Comparison of ENCODE assay signal across 9 cellular contexts in the genomic region with DNA sequence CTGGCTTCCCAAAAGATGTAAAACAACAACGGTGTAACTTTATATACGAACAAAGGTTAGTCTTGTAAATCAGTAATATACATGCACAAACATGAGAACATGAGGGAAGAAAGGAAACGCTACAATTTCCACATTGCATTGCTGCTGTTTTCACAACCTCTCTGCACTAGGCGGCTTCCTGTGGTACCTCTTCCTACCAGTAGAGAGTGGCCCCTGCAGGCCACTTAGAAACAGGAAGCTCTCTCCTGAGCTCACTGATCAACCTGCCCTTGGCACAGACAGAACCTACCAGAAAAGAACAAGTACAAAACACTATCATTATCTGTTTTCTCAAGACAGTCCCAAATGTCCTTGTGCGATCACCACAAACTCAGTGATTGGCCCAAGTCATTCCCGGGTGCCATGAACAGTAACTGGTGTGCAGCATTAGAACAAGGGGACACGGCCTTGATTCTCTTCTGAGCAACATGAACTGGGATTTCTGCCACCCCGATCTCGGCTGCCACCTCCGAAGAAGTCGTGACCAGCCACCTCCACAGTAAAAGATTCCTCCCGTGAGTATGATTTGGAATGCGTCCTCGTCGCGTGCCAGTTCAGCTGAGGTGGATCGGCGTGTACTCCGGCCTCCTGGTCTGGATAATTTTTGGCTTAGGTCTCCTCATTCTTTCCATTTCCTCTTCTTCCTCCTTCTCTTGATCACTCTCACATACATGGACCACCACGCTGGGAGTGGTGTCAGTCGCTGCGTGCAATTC. TPM values are rescaled to one million over a fixed set of nuclear protein-coding genes. Genes with fewer than 3 reads are reported as not detected.
DNase-seq lines count a peak whose midpoint lies in the region; ATAC-seq and TF ChIP-seq lines count a peak whose summit lies in the region.
"Had no signal": no experiment of that assay in that cellular context is flagged by ENCODE, and none has a peak within 500 bp of the region (broad histone marks: within the 10 kb centered on the region; RNA-seq: fewer than 3 reads in every experiment).

No MANE protein-coding gene starts in this region.

- no peaks in the 10 kb centered on the region for H3K9me3 Mint-ChIP-seq in activated naive CD4-positive, alpha-beta T cell treated with anti-CD3 and anti-CD28 coated beads, Interleukin-2, amount 10 ng/mL, durations not matched to agents 7 days and 5 days

- peaks cover 0 to 55% (median 47%) of the 10 kb centered on the region in 5 donors for H3K36me3 ChIP-seq in subcutaneous abdominal adipose tissue (ENCODE audit: control insufficient read depth in 5 of 5, insufficient read depth in 5 of 5, low read length in 5 of 5)

- H3K9me3 ChIP-seq in subcutaneous abdominal adipose tissue (ENCODE audit: control insufficient read depth in 5 of 5, low read length in 5 of 5): no peaks in the 10 kb centered on the region
- H3K9me3 ChIP-seq: MG63 had no signal

- no peak overlapping the region for H3K9ac ChIP-seq in subcutaneous abdominal adipose tissue (ENCODE audit: low read length in 5 of 5)

- no peaks in the 10 kb centered on the region for H3K27me3 ChIP-seq in subcutaneous abdominal adipose tissue (ENCODE audit: control insufficient read depth in 5 of 5, insufficient read depth in 4 of 5, low read length in 5 of 5)
- H3K27me3 ChIP-seq: MG63 had no signal

- CTCF ChIA-PET in activated naive CD4-positive, alpha-beta T cell treated with anti-CD3 and anti-CD28 coated beads, Interleukin-2, amount 10 ng/mL, durations not matched to agents 7 days and 5 days (lab: Charles Lee): interaction anchor here (0.6 to 3.0 kb wide), 10 partner anchors 8 to 655 kb away, joined by 3 to 12 read pairs (median 3); no protein-coding TSS in a partner anchor

- no peak overlapping the region for H3K4me3 Mint-ChIP-seq in activated naive CD4-positive, alpha-beta T cell treated with anti-CD3 and anti-CD28 coated beads, Interleukin-2, amount 10 ng/mL, durations not matched to agents 7 days and 5 days

- H3K4me3 ChIP-seq in fibroblast of the aortic adventitia (ENCODE audit: low read depth, low read length) (no peak overlapping the region), subcutaneous abdominal adipose tissue (ENCODE audit: low read depth in 1 of 5, low read length in 5 of 5) (peak overlapping the region in 1 of 5 donors; percentile 17)
- H3K4me3 ChIP-seq: MG63 had no signal

- DNase-seq in activated naive CD4-positive, alpha-beta T cell treated with anti-CD3 and anti-CD28 coated beads, Interleukin-2, amount 10 ng/mL, durations not matched to agents 7 days and 5 days: peak; percentile 40
- no peak for DNase-seq in activated naive CD4-positive, alpha-beta T cell treated with anti-CD3 and anti-CD28 coated beads, Interleukin-2, amount 50 U/mL, for 16 hours
- DNase-seq in SIG-M5 (lab: John Stamatoyannopoulos, UW): peak; percentile 49
- no peak for DNase-seq in fibroblast of the aortic adventitia (ENCODE audit: low read depth)
- DNase-seq in GOT3 (lab: John Stamatoyannopoulos, UW): no peak
- no peak for DNase-seq in NCI-H187 treated with DMSO at 0.1 percent for 48 hours (lab: John Stamatoyannopoulos, UW)
- DNase-seq: MG63 had no signal

- no peaks in the 10 kb centered on the region for H3K27me3 Mint-ChIP-seq in activated naive CD4-positive, alpha-beta T cell treated with anti-CD3 and anti-CD28 coated beads, Interleukin-2, amount 10 ng/mL, durations not matched to agents 7 days and 5 days

- peak; percentile 18 for TF ChIP-seq CTCF in fibroblast of the aortic adventitia (IDR thresholded peaks at IDR 0.05; ENCODE audit: insufficient read depth, low read length)

- H3K27ac Mint-ChIP-seq in activated naive CD4-positive, alpha-beta T cell treated with anti-CD3 and anti-CD28 coated beads, Interleukin-2, amount 10 ng/mL, durations not matched to agents 7 days and 5 days: no peak overlapping the region

- H3K36me3 Mint-ChIP-seq in activated naive CD4-positive, alpha-beta T cell treated with anti-CD3 and anti-CD28 coated beads, Interleukin-2, amount 10 ng/mL, durations not matched to agents 7 days and 5 days: peaks cover 2% of the 10 kb centered on the region

- peaks cover 6 to 40% (median 13%) of the 10 kb centered on the region in 5 donors for H3K4me1 ChIP-seq in subcutaneous abdominal adipose tissue (ENCODE audit: control insufficient read depth in 5 of 5, insufficient read depth in 5 of 5, low read length in 5 of 5)

- H3K27ac ChIP-seq in subcutaneous abdominal adipose tissue (ENCODE audit: low read depth, low read length): peak overlapping the region; percentile 23

- ATAC-seq in GM21381 (IDR thresholded peaks at IDR 0.05; ENCODE audit: unreplicated experiment): no peak

- peaks cover 13% of the 10 kb centered on the region for H3K4me1 Mint-ChIP-seq in activated naive CD4-positive, alpha-beta T cell treated with anti-CD3 and anti-CD28 coated beads, Interleukin-2, amount 10 ng/mL, durations not matched to agents 7 days and 5 days

RNA-seq across cellular contexts. Expression of a gene that starts 5.7 kb away (rescaled TPM):
- total RNA-seq in fibroblast of the aortic adventitia (ENCODE audit: low replicate concordance): 0.09 and 0.74 TPM in 2 replicates

Comparison
In these comparisons a context has a peak if more than half of its experiments do, and no peak if none do; other contexts are left out.
1. DNase-seq: peak in activated naive CD4-positive, alpha-beta T cell treated with anti-CD3 and anti-CD28 coated beads, Interleukin-2, amount 10 ng/mL, durations not matched to agents 7 days and 5 days (single experiment) and SIG-M5 (single experiment); none in activated naive CD4-positive, alpha-beta T cell treated with anti-CD3 and anti-CD28 coated beads, Interleukin-2, amount 50 U/mL, for 16 hours (single experiment), fibroblast of the aortic adventitia (single experiment), GOT3 (single experiment) and NCI-H187 treated with DMSO at 0.1 percent for 48 hours (single experiment).